In the genomic region with DNA sequence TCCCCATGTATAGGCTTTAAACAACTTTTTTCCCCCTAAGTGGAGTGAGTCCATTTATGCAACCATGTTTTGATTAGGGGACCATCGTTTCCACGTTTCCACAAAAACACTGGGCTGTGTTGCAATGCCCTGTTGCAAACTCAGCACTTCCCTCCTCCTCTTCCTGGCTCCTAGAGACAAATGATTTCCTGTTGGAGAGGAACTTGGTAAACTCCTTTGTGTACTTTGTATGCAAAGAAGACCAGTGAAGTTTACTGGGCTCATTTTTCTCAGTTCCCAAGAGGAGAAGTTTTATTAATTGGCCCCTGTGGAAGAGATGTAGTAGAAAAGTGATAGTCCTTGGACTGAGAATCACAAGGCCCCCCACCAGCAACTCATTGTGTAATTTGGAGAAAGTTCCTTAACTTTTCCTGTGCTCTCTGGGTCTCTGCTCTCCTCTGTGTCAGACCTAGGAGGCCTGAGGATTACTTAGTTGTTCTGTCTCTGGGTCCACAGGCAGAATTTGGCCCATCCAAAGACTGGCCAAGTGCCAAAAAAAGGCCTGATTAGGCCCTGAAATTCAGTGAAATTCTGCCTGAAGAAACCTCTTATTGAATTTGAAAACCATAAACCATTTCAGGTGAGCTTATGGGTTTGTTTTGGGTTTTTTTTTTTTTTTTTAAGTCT, we compare ENCODE assay signal across 8 cellular contexts.
DNase-seq lines count a peak whose midpoint lies in the region; ATAC-seq and TF ChIP-seq lines count a peak whose summit lies in the region.

No MANE protein-coding gene starts in this region.

- H3K27me3 Mint-ChIP-seq in chondrocyte (ENCODE audit: low read depth) (no peaks in the 10 kb centered on the region), Caco-2 (ENCODE audit: insufficient read depth, unreplicated experiment) (no peaks in the 10 kb centered on the region)

- H3K9ac ChIP-seq in stomach smooth muscle (ENCODE audit: low read length in 2 of 2): no peak overlapping the region

- H3K27ac Mint-ChIP-seq in chondrocyte (ENCODE audit: unreplicated experiment): peak overlapping the region; percentile 15
- no peak overlapping the region for H3K27ac Mint-ChIP-seq in Caco-2 (ENCODE audit: unreplicated experiment)

- H3K4me1 ChIP-seq in stomach smooth muscle (ENCODE audit: control insufficient read depth, insufficient read depth, low read length) (peaks cover 7% of the 10 kb centered on the region), Caco-2 (no peaks in the 10 kb centered on the region)

- no TSS peak for BruUV-seq in Caco-2 (replicated peaks; lab: Mats Ljungman, UMichigan)

- CTCF ChIA-PET in Caco-2 (lab: Charles Lee): interaction anchor here (0.7 kb wide), 1 partner anchor 577 kb away, joined by 3 read pairs; no protein-coding TSS in a partner anchor

- no peaks in the 10 kb centered on the region for H3K9me3 Mint-ChIP-seq in chondrocyte (ENCODE audit: low read depth)
- H3K9me3 Mint-ChIP-seq in Caco-2 (ENCODE audit: unreplicated experiment): no peaks in the 10 kb centered on the region

- POLR2A ChIA-PET in Caco-2 (lab: Charles Lee): no interaction called here

- DNase-seq in HuH-7 (ENCODE audit: low spot score) (peak; percentile 42), chondrocyte (ENCODE audit: low spot score) (no peak), left lobe of liver (ENCODE audit: low spot score) (no peak), Caco-2 (no peak)
- no peak for DNase-seq in stimulated activated CD8-positive, alpha-beta memory T cell treated with anti-CD3 and anti-CD28 coated beads, Interleukin-4, amount 100 ng/mL, for 48 hours

- no peak overlapping the region for H3K4me3 ChIP-seq in stomach smooth muscle (ENCODE audit: low read length in 2 of 2)
- H3K4me3 ChIP-seq in Caco-2 (ENCODE audit: low read depth, low read length): no peak overlapping the region

- H3K4me1 Mint-ChIP-seq in chondrocyte (ENCODE audit: low read depth) (peaks cover 19% of the 10 kb centered on the region), Caco-2 (ENCODE audit: low read depth, unreplicated experiment) (no peaks in the 10 kb centered on the region)

- H3K4me3 Mint-ChIP-seq in chondrocyte (ENCODE audit: unreplicated experiment): no peak overlapping the region
- no peak overlapping the region for H3K4me3 Mint-ChIP-seq in Caco-2 (ENCODE audit: unreplicated experiment)

- intact Hi-C loops in Caco-2 (cut with micrococcal nuclease; ENCODE audit: unreplicated experiment): no loop called here

- peak overlapping the region; percentile 37 for H3K27ac ChIP-seq in stomach smooth muscle (ENCODE audit: low read length)

- TF ChIP-seq CTCF in chondrocyte (IDR thresholded peaks at IDR 0.05) (no peak), Caco-2 (IDR thresholded peaks at IDR 0.05; ENCODE audit: insufficient read depth in 1 of 2, low read depth in 1 of 2, low read length in 1 of 2, severe bottlenecking in 1 of 2, unreplicated experiment in 1 of 2) (no peak)

- H3K9me3 ChIP-seq in stomach smooth muscle (ENCODE audit: control insufficient read depth in 2 of 2, low read length in 2 of 2) (no peaks in the 10 kb centered on the region), Caco-2 (no peaks in the 10 kb centered on the region)

- H3K36me3 ChIP-seq in stomach smooth muscle (ENCODE audit: control insufficient read depth in 2 of 2, insufficient read depth in 2 of 2, low read length in 2 of 2): peaks cover 19 to 29% of the 10 kb centered on the region in 2 donors
- H3K36me3 ChIP-seq in Caco-2 (ENCODE audit: control insufficient read depth, insufficient read depth, low read length): no peaks in the 10 kb centered on the region

- ATAC-seq in left lobe of liver (peak; percentile 72), GM21723 (IDR thresholded peaks at IDR 0.05; ENCODE audit: unreplicated experiment) (no peak), HG03469 (IDR thresholded peaks at IDR 0.05; ENCODE audit: unreplicated experiment) (no peak)

- H3K27me3 ChIP-seq in stomach smooth muscle (ENCODE audit: control insufficient read depth in 1 of 2, insufficient read depth in 2 of 2, low read length in 2 of 2) (no peaks in the 10 kb centered on the region), Caco-2 (replicated peaks; ENCODE audit: control insufficient read depth, insufficient read depth, low read length) (no peaks in the 10 kb centered on the region)

- H3K36me3 Mint-ChIP-seq in chondrocyte (ENCODE audit: low read depth) (peaks cover 19% of the 10 kb centered on the region), Caco-2 (ENCODE audit: insufficient read depth, unreplicated experiment) (no peaks in the 10 kb centered on the region)
